ENCODE assay signal across 9 cellular contexts in the genomic region with DNA sequence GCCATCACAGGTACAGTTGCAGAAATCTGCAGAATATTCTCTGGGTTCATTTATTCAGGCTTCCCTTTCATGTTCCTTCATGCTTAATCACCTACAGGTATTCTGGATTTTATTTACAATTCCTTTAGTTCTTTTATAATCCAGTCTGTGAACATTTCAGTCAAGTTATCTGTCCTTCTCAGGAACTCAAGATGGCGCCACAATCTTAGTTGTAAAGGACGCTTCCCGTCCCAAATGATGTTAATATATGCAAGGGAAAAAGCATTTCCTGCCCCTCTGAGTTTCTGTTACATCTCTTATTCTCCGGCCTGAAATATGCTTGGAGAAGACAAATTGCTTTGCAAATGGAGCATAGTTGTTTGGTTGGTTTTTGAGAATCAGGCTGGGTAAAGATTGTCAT. TPM values are rescaled to one million over a fixed set of nuclear protein-coding genes. Genes with fewer than 3 reads are reported as not detected.
DNase-seq lines count a peak whose midpoint lies in the region; ATAC-seq and TF ChIP-seq lines count a peak whose summit lies in the region.
"Had no signal": no experiment of that assay in that cellular context is flagged by ENCODE, and none has a peak within 500 bp of the region (broad histone marks: within the 10 kb centered on the region; RNA-seq: fewer than 3 reads in every experiment).

No MANE protein-coding gene starts in this region.

- no peaks in the 10 kb centered on the region for H3K4me1 ChIP-seq in DOHH2 (ENCODE audit: control insufficient read depth, low read length)
- no peaks in the 10 kb centered on the region for H3K4me1 ChIP-seq in naive thymus-derived CD4-positive, alpha-beta T cell (ENCODE audit: control insufficient read depth in 2 of 2, insufficient read depth in 2 of 2, low read length in 2 of 2)

- H3F3A ChIP-seq in DOHH2 (ENCODE audit: control insufficient read depth, insufficient read depth), result no peaks in the 10 kb centered on the region

- peak; percentile 29 for DNase-seq in NCI-H1105 treated with DMSO at 0.1 percent for 48 hours (lab: John Stamatoyannopoulos, UW)
- peak; percentile 27 for DNase-seq in cerebellar cortex (ENCODE audit: low spot score)
- no peak for DNase-seq in naive thymus-derived CD4-positive, alpha-beta T cell

- intact Hi-C loops in naive thymus-derived CD4-positive, alpha-beta T cell (cut with micrococcal nuclease), result no loop called here

- no peaks in the 10 kb centered on the region for H3K36me3 ChIP-seq in DOHH2 (ENCODE audit: control insufficient read depth, low read length)
- no peaks in the 10 kb centered on the region for H3K36me3 ChIP-seq in naive thymus-derived CD4-positive, alpha-beta T cell (ENCODE audit: control insufficient read depth in 2 of 3, insufficient read depth in 3 of 3, low read length in 3 of 3)

- H3K27ac Mint-ChIP-seq in nephron, result no peak overlapping the region
- H3K27ac Mint-ChIP-seq in naive thymus-derived CD4-positive, alpha-beta T cell, result no peak overlapping the region

- H4K20me1 ChIP-seq in DOHH2 (ENCODE audit: control insufficient read depth, insufficient read depth, low read depth, low read length), result no peaks in the 10 kb centered on the region; the same call in 1 of the 2 replicates

- no peaks in the 10 kb centered on the region for H3K9me3 ChIP-seq in DOHH2 (ENCODE audit: control insufficient read depth, insufficient read depth, low read length)
- no peaks in the 10 kb centered on the region for H3K9me3 ChIP-seq in naive thymus-derived CD4-positive, alpha-beta T cell (ENCODE audit: control insufficient read depth in 2 of 3, low read length in 3 of 3)

- peak; percentile 46 for TF ChIP-seq CTCF in DOHH2 (IDR thresholded peaks at IDR 0.05; ENCODE audit: low read depth, low read length, poor library complexity, severe bottlenecking)
- peak; percentile 50 to 65 (median 53) for TF ChIP-seq CTCF in nephron (IDR thresholded peaks at IDR 0.05; ENCODE audit: unreplicated experiment in 3 of 3)

- no peaks in the 10 kb centered on the region for H3K27me3 ChIP-seq in DOHH2 (ENCODE audit: control insufficient read depth, low read length)
- H3K27me3 ChIP-seq in naive thymus-derived CD4-positive, alpha-beta T cell (ENCODE audit: control insufficient read depth in 2 of 2, insufficient read depth in 2 of 2, low read length in 2 of 2), result no peaks in the 10 kb centered on the region

- H3K4me3 Mint-ChIP-seq in nephron, result no peak overlapping the region
- no peak overlapping the region for H3K4me3 Mint-ChIP-seq in naive thymus-derived CD4-positive, alpha-beta T cell
- H3K4me3 Mint-ChIP-seq: IgD-negative memory B cell had no signal

- CTCF ChIA-PET in naive thymus-derived CD4-positive, alpha-beta T cell (lab: Charles Lee), result no interaction called here

- no peaks in the 10 kb centered on the region for H3K79me2 ChIP-seq in DOHH2 (ENCODE audit: control insufficient read depth, low read length)

- no peaks in the 10 kb centered on the region for H3K36me3 Mint-ChIP-seq in nephron (ENCODE audit: low read depth)
- H3K36me3 Mint-ChIP-seq in naive thymus-derived CD4-positive, alpha-beta T cell, result peaks cover 0 to 17% (median 10%) of the 10 kb centered on the region in 5 donors
- H3K36me3 Mint-ChIP-seq: IgD-negative memory B cell had no signal

- H3K27me3 Mint-ChIP-seq in nephron (ENCODE audit: low read depth), result peaks cover 3% of the 10 kb centered on the region
- H3K27me3 Mint-ChIP-seq in naive thymus-derived CD4-positive, alpha-beta T cell, result peaks cover 0 to 4% (median 0%) of the 10 kb centered on the region in 5 donors
- H3K27me3 Mint-ChIP-seq: IgD-negative memory B cell had no signal

- POLR2A ChIA-PET in naive thymus-derived CD4-positive, alpha-beta T cell (lab: Charles Lee), result no interaction called here

- H3K4me1 Mint-ChIP-seq in nephron, result no peaks in the 10 kb centered on the region
- no peaks in the 10 kb centered on the region for H3K4me1 Mint-ChIP-seq in naive thymus-derived CD4-positive, alpha-beta T cell
- H3K4me1 Mint-ChIP-seq: IgD-negative memory B cell had no signal

- no peaks in the 10 kb centered on the region for H3K9me3 Mint-ChIP-seq in nephron
- peaks cover 0 to 3% (median 0%) of the 10 kb centered on the region in 11 donors for H3K9me3 Mint-ChIP-seq in naive thymus-derived CD4-positive, alpha-beta T cell
- H3K9me3 Mint-ChIP-seq: IgD-negative memory B cell had no signal

- H3K4me3 ChIP-seq in DOHH2 (ENCODE audit: low read length), result no peak overlapping the region
- H3K4me3 ChIP-seq in naive thymus-derived CD4-positive, alpha-beta T cell (ENCODE audit: low read length), result no peak overlapping the region

- no peaks in the 10 kb centered on the region for H3K9me2 ChIP-seq in DOHH2 (replicated peaks; ENCODE audit: control insufficient read depth, low read length)

- no peak overlapping the region for H3K4me2 ChIP-seq in DOHH2 (ENCODE audit: low read length)

- H3K27ac ChIP-seq in DOHH2 (ENCODE audit: low read depth, low read length), result no peak overlapping the region
- H3K27ac ChIP-seq in naive thymus-derived CD4-positive, alpha-beta T cell (ENCODE audit: low read depth, low read length), result no peak overlapping the region

- ATAC-seq in HG03342 (IDR thresholded peaks at IDR 0.05; ENCODE audit: unreplicated experiment) (no peak), GM21528 (IDR thresholded peaks at IDR 0.05; ENCODE audit: low FRiP score, unreplicated experiment) (no peak), GM18502 (IDR thresholded peaks at IDR 0.05; ENCODE audit: poor library complexity, unreplicated experiment) (no peak)
- no peak for ATAC-seq in naive thymus-derived CD4-positive, alpha-beta T cell

RNA-seq across cellular contexts. Expression of a gene that starts 19.3 kb away (rescaled TPM):
- total RNA-seq in naive thymus-derived CD4-positive, alpha-beta T cell, result 1 to 10 TPM in 1 of 5 experiments, under 1 TPM in 1, not detected in 3; 0.69 to 1.7 TPM
- polyA plus RNA-seq in naive thymus-derived CD4-positive, alpha-beta T cell, result not detected
- polyA plus RNA-seq: IgD-negative memory B cell had no signal

Comparison
In these comparisons a context has a peak if more than half of its experiments do, and no peak if none do; other contexts are left out.
1. DNase-seq: peak in NCI-H1105 treated with DMSO at 0.1 percent for 48 hours (single experiment) and cerebellar cortex (single experiment); none in naive thymus-derived CD4-positive, alpha-beta T cell (0 of 9).